ENCODE assay signal across 1 cellular context in genomic region chr10:97780991-97781540, GRCh38.
TF ChIP-seq lines count a peak whose summit lies in the region.

No MANE protein-coding gene starts in this region.

TF ChIP-seq in HepG2, 621 proteins besides CTCF, POLR2A, EP300 and RAD21:
- TF ChIP-seq POGZ (CRISPR knock-in tag; IDR thresholded peaks at IDR 0.05), result no peak
- TF ChIP-seq ZNF143 (CRISPR knock-in tag; IDR thresholded peaks at IDR 0.05), result no peak
- no peak for TF ChIP-seq SALL2 (CRISPR knock-in tag; IDR thresholded peaks at IDR 0.05)
- TF ChIP-seq ARID3A (IDR thresholded peaks at IDR 0.05; ENCODE audit: low read depth, low read length), result no peak
- no peak for TF ChIP-seq NFE2L2 (IDR thresholded peaks at IDR 0.05; ENCODE audit: low read length)
- TF ChIP-seq TEAD3 (CRISPR knock-in tag; optimal IDR thresholded peaks at IDR 0.05; ENCODE audit: borderline replicate concordance), result no peak
- TF ChIP-seq EED (CRISPR knock-in tag; IDR thresholded peaks at IDR 0.05), result no peak
- no peak for TF ChIP-seq MEF2D (CRISPR knock-in tag; IDR thresholded peaks at IDR 0.05)
- no peak for TF ChIP-seq PAX8 (CRISPR knock-in tag; IDR thresholded peaks at IDR 0.05; ENCODE audit: borderline replicate concordance)
- TF ChIP-seq MLXIP (CRISPR knock-in tag; IDR thresholded peaks at IDR 0.05; ENCODE audit: borderline replicate concordance), result no peak
- TF ChIP-seq MNT (IDR thresholded peaks at IDR 0.05), result no peak
- TF ChIP-seq ZBTB21 (CRISPR knock-in tag; IDR thresholded peaks at IDR 0.05), result no peak
- no peak for TF ChIP-seq SNAPC4 (CRISPR knock-in tag; IDR thresholded peaks at IDR 0.05)
- no peak for TF ChIP-seq TAF15 (IDR thresholded peaks at IDR 0.05; ENCODE audit: low read depth, low read length, poor library complexity, severe bottlenecking)
- TF ChIP-seq PCBP2 (optimal IDR thresholded peaks at IDR 0.05; ENCODE audit: low read depth, low read length, poor library complexity, severe bottlenecking), result no peak
- TF ChIP-seq TCF7 (IDR thresholded peaks at IDR 0.05; ENCODE audit: low read depth), result no peak
- no peak for TF ChIP-seq PBX2 (CRISPR knock-in tag; IDR thresholded peaks at IDR 0.05)
